8 cellular contexts compared by ENCODE assay signal in the genomic region with DNA sequence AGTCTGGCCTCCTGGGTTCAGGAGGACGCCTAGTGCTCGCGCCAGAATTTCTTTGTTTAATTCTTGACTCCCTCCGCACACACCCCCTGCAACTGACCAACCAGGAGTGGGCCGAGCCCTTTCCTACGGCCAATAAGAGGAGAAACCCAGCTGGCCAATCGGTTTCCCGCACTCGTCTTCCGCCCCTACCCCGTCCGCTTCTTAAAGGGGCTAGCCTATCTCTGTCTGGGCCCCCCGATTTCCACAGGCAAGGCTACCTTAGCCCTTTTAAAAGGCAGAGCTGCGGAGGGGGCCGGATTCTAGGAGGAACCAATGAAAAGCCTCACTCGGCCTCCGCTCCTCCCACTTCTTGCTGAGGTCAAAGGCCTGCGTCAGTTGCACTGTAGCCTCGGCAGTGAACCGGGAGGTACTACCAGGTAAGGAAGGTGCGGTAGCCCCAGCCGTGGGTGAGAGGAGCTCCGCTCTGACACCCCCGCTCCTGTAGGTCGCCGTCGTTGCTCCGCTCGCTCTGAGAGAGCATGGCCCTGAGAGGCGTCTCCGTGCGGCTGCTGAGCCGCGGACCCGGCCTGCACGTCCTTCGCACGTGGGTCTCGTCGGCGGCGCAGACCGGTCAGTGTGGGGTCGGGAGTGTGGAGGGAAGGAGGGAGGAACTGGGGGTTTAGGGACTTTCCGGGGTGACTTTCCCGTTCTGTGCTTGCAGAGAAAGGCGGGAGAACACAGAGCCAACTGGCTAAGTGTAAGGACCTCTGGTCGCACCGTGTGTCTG. TPM values are rescaled to one million over a fixed set of nuclear protein-coding genes. Genes with fewer than 3 reads are reported as not detected.
A peak's percentile ranks its signal among the peaks of the same experiment; 100 is the strongest.
DNase-seq lines count a peak whose midpoint lies in the region; ATAC-seq, FAIRE-seq and TF ChIP-seq lines count a peak whose summit lies in the region.

GCDH (plus strand) TSS at position 374 of the 766 bp plus-strand sequence; CDS start at position 519, 145 bp downstream.

- H3K4me3 ChIP-seq in NT2/D1 (ENCODE audit: insufficient read length, low read depth) (peak within 1 kb of the TSS; percentile 99), H1 (ENCODE audit: extremely low read depth in 1 of 4, insufficient read depth in 2 of 4, low read depth in 3 of 4, low read length in 4 of 4) (peak within 1 kb of the TSS; percentile 81 to 98 (median 92))

- H3K9me3 ChIP-seq in NT2/D1 (ENCODE audit: insufficient read depth, low read length) (no peaks in the 10 kb centered on the region), H1 (ENCODE audit: insufficient read depth in 2 of 2, low read depth in 1 of 2, low read length in 1 of 2) (no peaks in the 10 kb centered on the region)

- H3K36me3 ChIP-seq in NT2/D1 (ENCODE audit: insufficient read depth, insufficient read length, low read length): peaks cover 23% of the 10 kb centered on the region
- peaks cover 8 to 19% (median 13%) of the 10 kb centered on the region in 4 experiments for H3K36me3 ChIP-seq in H1 (ENCODE audit: control insufficient read depth in 2 of 4, insufficient read depth in 4 of 4, low read length in 3 of 4)

- H3K14ac ChIP-seq in H1 (ENCODE audit: insufficient read length): no peak within 1 kb of the TSS

- peaks cover 30% of the 10 kb centered on the region for H3K4me1 Mint-ChIP-seq in activated CD8-positive, alpha-beta memory T cell treated with anti-CD3 and anti-CD28 coated beads, Interleukin-2, amount 10 ng/mL, durations not matched to agents 7 days and 5 days
- H3K4me1 Mint-ChIP-seq in memory B cell: peaks cover 17% of the 10 kb centered on the region

- peak within 1 kb of the TSS; percentile 94 for H4K8ac ChIP-seq in H1 (ENCODE audit: extremely low read depth, insufficient read depth, low read length)

- H3K9me3 Mint-ChIP-seq in activated CD8-positive, alpha-beta memory T cell treated with anti-CD3 and anti-CD28 coated beads, Interleukin-2, amount 10 ng/mL, durations not matched to agents 7 days and 5 days (ENCODE audit: low read depth): no peaks in the 10 kb centered on the region
- H3K9me3 Mint-ChIP-seq in memory B cell: no peaks in the 10 kb centered on the region

- TF ChIP-seq EP300 in H1 (IDR thresholded peaks at IDR 0.05; ENCODE audit: borderline replicate concordance in 1 of 2, low read depth in 2 of 2, low read length in 2 of 2): no peak

- peak within 1 kb of the TSS; percentile 11 for H3K18ac ChIP-seq in H1 (ENCODE audit: extremely low read depth, low read length)

- peak within 1 kb of the TSS; percentile 82 for H3K27ac ChIP-seq in H1 (ENCODE audit: low read depth, low read length)

- H4K20me1 ChIP-seq in H1 (replicated peaks in 1 of 2; ENCODE audit: control insufficient read depth in 1 of 2, insufficient read depth in 2 of 2, low read length in 2 of 2): peaks cover 3 to 8% of the 10 kb centered on the region in 2 experiments

- peak within 1 kb of the TSS; percentile 81 for H2BK5ac ChIP-seq in H1 (ENCODE audit: low read depth, low read length)

- CTCF ChIA-PET in activated CD8-positive, alpha-beta memory T cell treated with anti-CD3 and anti-CD28 coated beads, Interleukin-2, amount 10 ng/mL, durations not matched to agents 7 days and 5 days (lab: Charles Lee): interaction anchor here (0.7 to 2.5 kb wide), 14 partner anchors 9 to 145 kb away, joined by 3 to 41 read pairs (median 5); partner anchors contain the start of gene CALR
- CTCF ChIA-PET in H1 (lab: Charles Lee; ENCODE audit: partially characterized antibody): interaction anchor here (0.6 to 1.6 kb wide), 9 partner anchors 10 to 199 kb away, joined by 3 to 6 read pairs (median 3); no protein-coding TSS in a partner anchor

- FAIRE-seq in H1 (lab: Jason Lieb, UNC): peak; percentile 94

- WGBS in H1 (ENCODE audit: extremely low coverage in 1 of 2, insufficient coverage in 1 of 2, insufficient read length in 1 of 2, insufficient replicate concordance in 2 of 2, low coverage in 1 of 2, low lambda C conversion rate in 2 of 2, missing lambda C conversion rate in 1 of 2), 2 experiments: 1% methylated on average over 49 of the region's 49 CpGs; no CpG with 5 or more reads in 1 of the 2 experiments

- peak; percentile 82 for ATAC-seq in GM21360 (IDR thresholded peaks at IDR 0.05; ENCODE audit: unreplicated experiment)
- peak; percentile 96 for ATAC-seq in activated CD8-positive, alpha-beta memory T cell treated with anti-CD3 and anti-CD28 coated beads, Interleukin-2, amount 10 ng/mL, durations not matched to agents 7 days and 5 days
- ATAC-seq in memory B cell (ENCODE audit: low read depth): peak; percentile 88

- no peak within 1 kb of the TSS for H2BK120ac ChIP-seq in H1 (replicated peaks; ENCODE audit: low read depth, low read length)

- H3K4me1 ChIP-seq in NT2/D1 (ENCODE audit: insufficient read depth, insufficient read length): peaks cover 6% of the 10 kb centered on the region
- H3K4me1 ChIP-seq in H1 (replicated peaks in 1 of 4; ENCODE audit: control insufficient read depth in 3 of 4, insufficient read depth in 4 of 4, low read length in 3 of 4): peaks cover 0 to 6% (median 5%) of the 10 kb centered on the region in 4 experiments; a peak in 4 of 7 replicates

- peaks cover 4% of the 10 kb centered on the region for H3K36me3 Mint-ChIP-seq in activated CD8-positive, alpha-beta memory T cell treated with anti-CD3 and anti-CD28 coated beads, Interleukin-2, amount 10 ng/mL, durations not matched to agents 7 days and 5 days
- peaks cover 11% of the 10 kb centered on the region for H3K36me3 Mint-ChIP-seq in memory B cell

- H3K79me1 ChIP-seq in H1 (ENCODE audit: low read depth, low read length): peaks cover 6% of the 10 kb centered on the region; the same call in 1 of the 2 replicates

- H3K56ac ChIP-seq in H1 (replicated peaks; ENCODE audit: insufficient read length, low read depth, low read length): no peak within 1 kb of the TSS

- H3K23ac ChIP-seq in H1 (ENCODE audit: insufficient read length): no peak within 1 kb of the TSS

- no peak within 1 kb of the TSS for H2AFZ ChIP-seq in H1 (ENCODE audit: low read length)

- no peak for TF ChIP-seq RAD21 in H1 (IDR thresholded peaks at IDR 0.05 in 1 of 2, conservative IDR thresholded peaks at IDR 0.05 in 1 of 2; ENCODE audit: low read depth in 2 of 2, low read length in 2 of 2)

- POLR2A ChIA-PET in H1 (lab: Charles Lee; ENCODE audit: partially characterized antibody): interaction anchor here (0.5 to 10.5 kb wide), 36 partner anchors 9 to 1655 kb away, joined by 3 to 110 read pairs (median 4); partner anchors contain the start of genes CALR, DNASE2, FARSA and GADD45GIP1

- peak within 1 kb of the TSS; percentile 78 to 96 for H3K4me2 ChIP-seq in H1 (ENCODE audit: insufficient read depth in 1 of 2, low read depth in 2 of 2, low read length in 2 of 2)

- H4K5ac ChIP-seq in H1 (ENCODE audit: insufficient read length, low read depth, low read length): peak within 1 kb of the TSS; percentile 69

- H2AK5ac ChIP-seq in H1 (ENCODE audit: low read depth, low read length): no peak within 1 kb of the TSS

- H2BK15ac ChIP-seq in H1 (ENCODE audit: low read length): no peak within 1 kb of the TSS

- H3K4me3 Mint-ChIP-seq in activated CD8-positive, alpha-beta memory T cell treated with anti-CD3 and anti-CD28 coated beads, Interleukin-2, amount 10 ng/mL, durations not matched to agents 7 days and 5 days: peak within 1 kb of the TSS; percentile 99
- H3K4me3 Mint-ChIP-seq in memory B cell: peak within 1 kb of the TSS; percentile 93

- peak; percentile 94 for DNase-seq in COLO829 (ENCODE audit: low spot score)
- DNase-seq in HUDEP-2 (lab: John Stamatoyannopoulos, UW; ENCODE audit: unreplicated experiment in 76 of 76): peak in 75 of 76 experiments; percentile 75 to 100 (median 99)
- DNase-seq in NT2/D1 (ENCODE audit: low read depth, low spot score): peak; percentile 99
- DNase-seq in activated CD8-positive, alpha-beta memory T cell treated with anti-CD3 and anti-CD28 coated beads, Interleukin-2, amount 10 ng/mL, durations not matched to agents 7 days and 5 days: peak; percentile 99
- DNase-seq in H1 (ENCODE audit: low read depth in 1 of 2, low spot score in 2 of 2): peak; percentile 95 to 98
- peak; percentile 83 to 94 for DNase-seq in memory B cell (ENCODE audit: low spot score in 2 of 2)
- DNase-seq in stimulated activated CD8-positive, alpha-beta memory T cell treated with anti-CD3 and anti-CD28 coated beads, Interleukin-12 subunit alpha, Interleukin-12 subunit beta, amount 100 ng/mL, for 24 hours (ENCODE audit: extremely low read depth): peak; percentile 93

- H3K4ac ChIP-seq in H1 (replicated peaks; ENCODE audit: insufficient read length, low read depth, low read length): peak within 1 kb of the TSS; percentile 81

- peak within 1 kb of the TSS; percentile 91 for H3K9ac ChIP-seq in NT2/D1 (ENCODE audit: insufficient read length, low read depth)
- H3K9ac ChIP-seq in H1 (replicated peaks in 1 of 4; ENCODE audit: extremely low read depth in 1 of 4, low read depth in 3 of 4, low read length in 3 of 4): peak within 1 kb of the TSS; percentile 76 to 90 (median 82)

- peak within 1 kb of the TSS; percentile 42 for H4K91ac ChIP-seq in H1 (replicated peaks; ENCODE audit: insufficient read length, low read length)

- peak within 1 kb of the TSS; percentile 60 for H2BK12ac ChIP-seq in H1 (ENCODE audit: low read depth, low read length)

- H3K27ac Mint-ChIP-seq in activated CD8-positive, alpha-beta memory T cell treated with anti-CD3 and anti-CD28 coated beads, Interleukin-2, amount 10 ng/mL, durations not matched to agents 7 days and 5 days: peak within 1 kb of the TSS; percentile 90
- peak within 1 kb of the TSS; percentile 90 for H3K27ac Mint-ChIP-seq in memory B cell

- peaks cover 11% of the 10 kb centered on the region; the same call in 1 of the 2 replicates for H3K23me2 ChIP-seq in H1 (ENCODE audit: low read depth, low read length)

- peak in 1 of 2 experiments; percentile 77; a peak in 2 of 3 replicates for TF ChIP-seq POLR2A in H1 (IDR thresholded peaks at IDR 0.05; ENCODE audit: control extremely low read depth in 1 of 2, low read depth in 2 of 2, low read length in 2 of 2)

- peaks cover 32% of the 10 kb centered on the region for H3K27me3 ChIP-seq in NT2/D1 (ENCODE audit: insufficient read depth, insufficient read length)
- H3K27me3 ChIP-seq in H1 (replicated peaks in 1 of 4; ENCODE audit: control insufficient read depth in 3 of 4, extremely low read depth in 1 of 4, insufficient read depth in 3 of 4, low read length in 3 of 4): peaks cover 0 to 9% (median 4%) of the 10 kb centered on the region in 4 experiments; a peak in 4 of 7 replicates

- H2BK20ac ChIP-seq in H1 (ENCODE audit: low read length): no peak within 1 kb of the TSS

- no peaks in the 10 kb centered on the region for H3K27me3 Mint-ChIP-seq in activated CD8-positive, alpha-beta memory T cell treated with anti-CD3 and anti-CD28 coated beads, Interleukin-2, amount 10 ng/mL, durations not matched to agents 7 days and 5 days
- H3K27me3 Mint-ChIP-seq in memory B cell: no peaks in the 10 kb centered on the region

- H3K79me2 ChIP-seq in H1 (ENCODE audit: control insufficient read depth in 1 of 2, insufficient read depth in 2 of 2, low read length in 2 of 2): peaks cover 0 to 12% of the 10 kb centered on the region in 2 experiments; a peak in 1 of 4 replicates

- no peak for TF ChIP-seq CTCF in H1 (IDR thresholded peaks at IDR 0.05; ENCODE audit: control extremely low read depth in 1 of 3, insufficient read depth in 1 of 3, low read depth in 1 of 3, low read length in 3 of 3)

RNA-seq across cellular contexts. Expression of gene GCDH, which starts in this region (rescaled TPM):
- 10 to 100 TPM; 38.7 to 46.1 TPM for total RNA-seq in activated CD8-positive, alpha-beta memory T cell treated with anti-CD3 and anti-CD28 coated beads, Interleukin-2, amount 10 ng/mL, durations not matched to agents 7 days and 5 days
- total RNA-seq in H1 (2021; fragmentation: NEBNext Ultra II Directional; extraction: Animal tissue kit (Norgen Biotek cat#: 25700)): 63.8 and 67.3 TPM in 2 replicates
- 89.4 and 134 TPM in 2 replicates for polyA plus RNA-seq in H1 (2011; rRNA removed)
- polyA plus RNA-seq in H1 (2011; cell fraction: cytosol; rRNA removed): 147 TPM
- 130 TPM for polyA plus RNA-seq in H1 (2011; cell fraction: nucleus; rRNA removed)
- polyA plus RNA-seq in H1 (2012, experiment 1 of 2): 53.5 to 77.1 TPM (median 68.9 TPM) in 4 replicates
- 50.5 TPM for polyA plus RNA-seq in H1 (2012, experiment 2 of 2)
- 32.2 TPM for polyA plus RNA-seq in H1 (2013, experiment 1 of 2)
- polyA plus RNA-seq in H1 (2013, experiment 2 of 2): 27.2 TPM
- 43.7 and 43.8 TPM in 2 replicates for polyA minus RNA-seq in H1 (2011; rRNA and poly(A)+ RNA removed)
- 39.3 TPM for polyA minus RNA-seq in H1 (2011; cell fraction: cytosol; rRNA and poly(A)+ RNA removed)
- 48.9 TPM for polyA minus RNA-seq in H1 (2011; cell fraction: nucleus; rRNA and poly(A)+ RNA removed)

Comparison
In these comparisons a context has a peak if more than half of its experiments do, and no peak if none do; other contexts are left out.
1. Peak in every context shown above with its lines: DNase-seq, ATAC-seq, H3K4me3 ChIP-seq and H3K27ac ChIP-seq.